Comparison of ENCODE assay signal across 1 cellular context in genomic region chr4:3355266-3355748, GRCh38.
A peak's percentile ranks its signal among the peaks of the same experiment; 100 is the strongest.
TF ChIP-seq lines count a peak whose summit lies in the region.

No MANE protein-coding gene starts in this region.

TF ChIP-seq in GM12878, 131 proteins besides CTCF, POLR2A, EP300 and RAD21 (continued from another document and continues in another):
- no peak for TF ChIP-seq EZH2 (IDR thresholded peaks at IDR 0.05; ENCODE audit: borderline replicate concordance, control insufficient read depth, low read depth, low read length)
- TF ChIP-seq, protein P1, sequence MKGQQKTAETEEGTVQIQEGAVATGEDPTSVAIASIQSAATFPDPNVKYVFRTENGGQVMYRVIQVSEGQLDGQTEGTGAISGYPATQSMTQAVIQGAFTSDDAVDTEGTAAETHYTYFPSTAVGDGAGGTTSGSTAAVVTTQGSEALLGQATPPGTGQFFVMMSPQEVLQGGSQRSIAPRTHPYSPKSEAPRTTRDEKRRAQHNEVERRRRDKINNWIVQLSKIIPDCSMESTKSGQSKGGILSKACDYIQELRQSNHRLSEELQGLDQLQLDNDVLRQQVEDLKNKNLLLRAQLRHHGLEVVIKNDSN (IDR thresholded peaks at IDR 0.05; ENCODE audit: borderline replicate concordance, extremely low read length, insufficient read depth, low read depth, low read length): no peak
- no peak for TF ChIP-seq CBX3 (IDR thresholded peaks at IDR 0.05; ENCODE audit: borderline replicate concordance, low read depth)
- no peak for TF ChIP-seq ZNF274 (IDR thresholded peaks at IDR 0.05; ENCODE audit: insufficient read depth, insufficient read length)
- no peak for TF ChIP-seq CHD1 (IDR thresholded peaks at IDR 0.05; ENCODE audit: low read depth, low read length)
- peak; percentile 74; the same call in 1 of the 2 replicates for TF ChIP-seq NBN (IDR thresholded peaks at IDR 0.05)
- TF ChIP-seq, protein P2, sequence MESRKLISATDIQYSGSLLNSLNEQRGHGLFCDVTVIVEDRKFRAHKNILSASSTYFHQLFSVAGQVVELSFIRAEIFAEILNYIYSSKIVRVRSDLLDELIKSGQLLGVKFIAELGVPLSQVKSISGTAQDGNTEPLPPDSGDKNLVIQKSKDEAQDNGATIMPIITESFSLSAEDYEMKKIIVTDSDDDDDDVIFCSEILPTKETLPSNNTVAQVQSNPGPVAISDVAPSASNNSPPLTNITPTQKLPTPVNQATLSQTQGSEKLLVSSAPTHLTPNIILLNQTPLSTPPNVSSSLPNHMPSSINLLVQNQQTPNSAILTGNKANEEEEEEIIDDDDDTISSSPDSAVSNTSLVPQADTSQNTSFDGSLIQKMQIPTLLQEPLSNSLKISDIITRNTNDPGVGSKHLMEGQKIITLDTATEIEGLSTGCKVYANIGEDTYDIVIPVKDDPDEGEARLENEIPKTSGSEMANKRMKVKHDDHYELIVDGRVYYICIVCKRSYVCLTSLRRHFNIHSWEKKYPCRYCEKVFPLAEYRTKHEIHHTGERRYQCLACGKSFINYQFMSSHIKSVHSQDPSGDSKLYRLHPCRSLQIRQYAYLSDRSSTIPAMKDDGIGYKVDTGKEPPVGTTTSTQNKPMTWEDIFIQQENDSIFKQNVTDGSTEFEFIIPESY (IDR thresholded peaks at IDR 0.05): no peak; the same call in 1 of the 2 replicates
- no peak for TF ChIP-seq HSF1 (IDR thresholded peaks at IDR 0.05; ENCODE audit: low read depth, low read length)
- TF ChIP-seq RUNX3 (IDR thresholded peaks at IDR 0.05; ENCODE audit: low read length): peak; percentile 42; the same call in 1 of the 2 replicates
- no peak for TF ChIP-seq SUZ12 (IDR thresholded peaks at IDR 0.05; ENCODE audit: unreplicated experiment)
- TF ChIP-seq CBX5 (IDR thresholded peaks at IDR 0.05; ENCODE audit: low read depth): no peak
- TF ChIP-seq ZNF687 (IDR thresholded peaks at IDR 0.05): no peak
- TF ChIP-seq, protein P3, sequence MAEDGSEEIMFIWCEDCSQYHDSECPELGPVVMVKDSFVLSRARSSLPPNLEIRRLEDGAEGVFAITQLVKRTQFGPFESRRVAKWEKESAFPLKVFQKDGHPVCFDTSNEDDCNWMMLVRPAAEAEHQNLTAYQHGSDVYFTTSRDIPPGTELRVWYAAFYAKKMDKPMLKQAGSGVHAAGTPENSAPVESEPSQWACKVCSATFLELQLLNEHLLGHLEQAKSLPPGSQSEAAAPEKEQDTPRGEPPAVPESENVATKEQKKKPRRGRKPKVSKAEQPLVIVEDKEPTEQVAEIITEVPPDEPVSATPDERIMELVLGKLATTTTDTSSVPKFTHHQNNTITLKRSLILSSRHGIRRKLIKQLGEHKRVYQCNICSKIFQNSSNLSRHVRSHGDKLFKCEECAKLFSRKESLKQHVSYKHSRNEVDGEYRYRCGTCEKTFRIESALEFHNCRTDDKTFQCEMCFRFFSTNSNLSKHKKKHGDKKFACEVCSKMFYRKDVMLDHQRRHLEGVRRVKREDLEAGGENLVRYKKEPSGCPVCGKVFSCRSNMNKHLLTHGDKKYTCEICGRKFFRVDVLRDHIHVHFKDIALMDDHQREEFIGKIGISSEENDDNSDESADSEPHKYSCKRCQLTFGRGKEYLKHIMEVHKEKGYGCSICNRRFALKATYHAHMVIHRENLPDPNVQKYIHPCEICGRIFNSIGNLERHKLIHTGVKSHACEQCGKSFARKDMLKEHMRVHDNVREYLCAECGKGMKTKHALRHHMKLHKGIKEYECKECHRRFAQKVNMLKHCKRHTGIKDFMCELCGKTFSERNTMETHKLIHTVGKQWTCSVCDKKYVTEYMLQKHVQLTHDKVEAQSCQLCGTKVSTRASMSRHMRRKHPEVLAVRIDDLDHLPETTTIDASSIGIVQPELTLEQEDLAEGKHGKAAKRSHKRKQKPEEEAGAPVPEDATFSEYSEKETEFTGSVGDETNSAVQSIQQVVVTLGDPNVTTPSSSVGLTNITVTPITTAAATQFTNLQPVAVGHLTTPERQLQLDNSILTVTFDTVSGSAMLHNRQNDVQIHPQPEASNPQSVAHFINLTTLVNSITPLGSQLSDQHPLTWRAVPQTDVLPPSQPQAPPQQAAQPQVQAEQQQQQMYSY (CRISPR knock-in tag; IDR thresholded peaks at IDR 0.05): no peak
- peak; percentile 87 for TF ChIP-seq IKZF2 (IDR thresholded peaks at IDR 0.05)
- TF ChIP-seq SRF (IDR thresholded peaks at IDR 0.05; ENCODE audit: low read depth in 2 of 2, low read length in 2 of 2): no peak
- peak; percentile 72; the same call in 1 of the 2 replicates for TF ChIP-seq NFIC (IDR thresholded peaks at IDR 0.05; ENCODE audit: low read depth, low read length)
- TF ChIP-seq JUND (IDR thresholded peaks at IDR 0.05; ENCODE audit: low read depth, low read length): no peak
- TF ChIP-seq, protein P4, sequence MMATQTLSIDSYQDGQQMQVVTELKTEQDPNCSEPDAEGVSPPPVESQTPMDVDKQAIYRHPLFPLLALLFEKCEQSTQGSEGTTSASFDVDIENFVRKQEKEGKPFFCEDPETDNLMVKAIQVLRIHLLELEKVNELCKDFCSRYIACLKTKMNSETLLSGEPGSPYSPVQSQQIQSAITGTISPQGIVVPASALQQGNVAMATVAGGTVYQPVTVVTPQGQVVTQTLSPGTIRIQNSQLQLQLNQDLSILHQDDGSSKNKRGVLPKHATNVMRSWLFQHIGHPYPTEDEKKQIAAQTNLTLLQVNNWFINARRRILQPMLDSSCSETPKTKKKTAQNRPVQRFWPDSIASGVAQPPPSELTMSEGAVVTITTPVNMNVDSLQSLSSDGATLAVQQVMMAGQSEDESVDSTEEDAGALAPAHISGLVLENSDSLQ (IDR thresholded peaks at IDR 0.05): 0 out of 2 replicates have a peak, but pooled peaks have one; percentile 16
- TF ChIP-seq, protein P5, sequence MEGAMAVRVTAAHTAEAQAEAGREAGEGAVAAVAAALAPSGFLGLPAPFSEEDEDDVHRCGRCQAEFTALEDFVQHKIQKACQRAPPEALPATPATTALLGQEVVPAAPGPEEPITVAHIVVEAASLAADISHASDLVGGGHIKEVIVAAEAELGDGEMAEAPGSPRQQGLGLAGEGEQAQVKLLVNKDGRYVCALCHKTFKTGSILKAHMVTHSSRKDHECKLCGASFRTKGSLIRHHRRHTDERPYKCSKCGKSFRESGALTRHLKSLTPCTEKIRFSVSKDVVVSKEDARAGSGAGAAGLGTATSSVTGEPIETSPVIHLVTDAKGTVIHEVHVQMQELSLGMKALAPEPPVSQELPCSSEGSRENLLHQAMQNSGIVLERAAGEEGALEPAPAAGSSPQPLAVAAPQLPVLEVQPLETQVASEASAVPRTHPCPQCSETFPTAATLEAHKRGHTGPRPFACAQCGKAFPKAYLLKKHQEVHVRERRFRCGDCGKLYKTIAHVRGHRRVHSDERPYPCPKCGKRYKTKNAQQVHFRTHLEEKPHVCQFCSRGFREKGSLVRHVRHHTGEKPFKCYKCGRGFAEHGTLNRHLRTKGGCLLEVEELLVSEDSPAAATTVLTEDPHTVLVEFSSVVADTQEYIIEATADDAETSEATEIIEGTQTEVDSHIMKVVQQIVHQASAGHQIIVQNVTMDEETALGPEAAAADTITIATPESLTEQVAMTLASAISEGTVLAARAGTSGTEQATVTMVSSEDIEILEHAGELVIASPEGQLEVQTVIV (IDR thresholded peaks at IDR 0.05; ENCODE audit: borderline replicate concordance, partially characterized antibody): no peak
- TF ChIP-seq RFX5 (IDR thresholded peaks at IDR 0.05; ENCODE audit: low read depth, low read length): no peak
- TF ChIP-seq HCFC1 (IDR thresholded peaks at IDR 0.05; ENCODE audit: low read length): no peak
- TF ChIP-seq FOXM1 (IDR thresholded peaks at IDR 0.05; ENCODE audit: low read depth, low read length): peak; percentile 38; the same call in 1 of the 2 replicates
- no peak for TF ChIP-seq NRF1 (conservative IDR thresholded peaks at IDR 0.05; ENCODE audit: low read depth, low read length)
- no peak for TF ChIP-seq GATAD2B (conservative IDR thresholded peaks at IDR 0.05; ENCODE audit: low read depth)
- no peak for TF ChIP-seq STAT3 (IDR thresholded peaks at IDR 0.05; ENCODE audit: low read depth, low read length)
- no peak for TF ChIP-seq SMAD5 (IDR thresholded peaks at IDR 0.05; ENCODE audit: low read depth)
- TF ChIP-seq, protein P6, sequence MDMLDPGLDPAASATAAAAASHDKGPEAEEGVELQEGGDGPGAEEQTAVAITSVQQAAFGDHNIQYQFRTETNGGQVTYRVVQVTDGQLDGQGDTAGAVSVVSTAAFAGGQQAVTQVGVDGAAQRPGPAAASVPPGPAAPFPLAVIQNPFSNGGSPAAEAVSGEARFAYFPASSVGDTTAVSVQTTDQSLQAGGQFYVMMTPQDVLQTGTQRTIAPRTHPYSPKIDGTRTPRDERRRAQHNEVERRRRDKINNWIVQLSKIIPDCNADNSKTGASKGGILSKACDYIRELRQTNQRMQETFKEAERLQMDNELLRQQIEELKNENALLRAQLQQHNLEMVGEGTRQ (IDR thresholded peaks at IDR 0.05; ENCODE audit: borderline replicate concordance, low read depth, low read length): no peak
- no peak for TF ChIP-seq ATF3 (IDR thresholded peaks at IDR 0.05; ENCODE audit: borderline replicate concordance, extremely low read depth, low read depth, low read length)
- TF ChIP-seq, protein P7, sequence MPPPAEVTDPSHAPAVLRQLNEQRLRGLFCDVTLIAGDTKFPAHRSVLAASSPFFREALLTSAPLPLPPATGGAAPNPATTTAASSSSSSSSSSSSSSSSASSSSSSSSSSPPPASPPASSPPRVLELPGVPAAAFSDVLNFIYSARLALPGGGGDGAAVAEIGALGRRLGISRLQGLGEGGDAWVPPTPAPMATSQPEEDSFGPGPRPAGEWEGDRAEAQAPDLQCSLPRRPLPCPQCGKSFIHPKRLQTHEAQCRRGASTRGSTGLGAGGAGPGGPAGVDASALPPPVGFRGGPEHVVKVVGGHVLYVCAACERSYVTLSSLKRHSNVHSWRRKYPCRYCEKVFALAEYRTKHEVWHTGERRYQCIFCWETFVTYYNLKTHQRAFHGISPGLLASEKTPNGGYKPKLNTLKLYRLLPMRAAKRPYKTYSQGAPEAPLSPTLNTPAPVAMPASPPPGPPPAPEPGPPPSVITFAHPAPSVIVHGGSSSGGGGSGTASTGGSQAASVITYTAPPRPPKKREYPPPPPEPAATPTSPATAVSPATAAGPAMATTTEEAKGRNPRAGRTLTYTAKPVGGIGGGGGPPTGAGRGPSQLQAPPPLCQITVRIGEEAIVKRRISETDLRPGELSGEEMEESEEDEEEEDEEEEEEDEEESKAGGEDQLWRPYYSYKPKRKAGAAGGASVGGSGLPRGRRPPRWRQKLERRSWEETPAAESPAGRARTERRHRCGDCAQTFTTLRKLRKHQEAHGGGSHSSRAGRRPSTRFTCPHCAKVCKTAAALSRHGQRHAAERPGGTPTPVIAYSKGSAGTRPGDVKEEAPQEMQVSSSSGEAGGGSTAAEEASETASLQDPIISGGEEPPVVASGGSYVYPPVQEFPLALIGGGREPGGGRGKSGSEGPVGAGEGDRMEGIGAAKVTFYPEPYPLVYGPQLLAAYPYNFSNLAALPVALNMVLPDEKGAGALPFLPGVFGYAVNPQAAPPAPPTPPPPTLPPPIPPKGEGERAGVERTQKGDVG (CRISPR knock-in tag; IDR thresholded peaks at IDR 0.05): no peak
- TF ChIP-seq IKZF1 (conservative IDR thresholded peaks at IDR 0.05): peak; percentile 75
- TF ChIP-seq IRF4 (IDR thresholded peaks at IDR 0.05; ENCODE audit: low read depth, low read length): peak; percentile 46; the same call in 1 of the 2 replicates
